ENCODE assay signal across 29 cellular contexts in genomic region chr2:159468257-159468656, GRCh38.
"Had no signal": no experiment of that assay in that cellular context is flagged by ENCODE, and none has a peak within 500 bp of the region (broad histone marks: within the 10 kb centered on the region; RNA-seq: fewer than 3 reads in every experiment).

No MANE protein-coding gene starts in this region.

- DNase-seq: activated CD4-positive, alpha-beta memory T cell treated with anti-CD3 and anti-CD28 coated beads, Interleukin-2, amount 10 ng/mL, durations not matched to agents 7 days and 5 days; activated CD4-positive, alpha-beta T cell treated with anti-CD3 and anti-CD28 coated beads for 1 hour; activated CD4-positive, alpha-beta T cell treated with anti-CD3 and anti-CD28 coated beads, Interleukin-2, amount 10 ng/mL, durations not matched to agents 7 days and 5 days; activated CD8-positive, alpha-beta memory T cell treated with anti-CD3 and anti-CD28 coated beads, Interleukin-2, amount 50 U/mL, for 48 hours; activated gamma-delta T cell; activated naive CD4-positive, alpha-beta T cell treated with anti-CD3 and anti-CD28 coated beads, Interleukin-2, amount 10 ng/mL, durations not matched to agents 7 days and 5 days; activated naive CD8-positive, alpha-beta T cell treated with anti-CD3 and anti-CD28 coated beads, Interleukin-2, amount 10 ng/mL, durations not matched to agents 7 days and 5 days; activated T-cell treated with anti-CD3 and anti-CD28 coated beads, Interleukin-2, amount 50 U/mL, for 24 hours; cerebellar nuclear complex; dorsolateral prefrontal cortex; effector memory CD4-positive, alpha-beta T cell; naive thymus-derived CD4-positive, alpha-beta T cell; right lobe of liver; stimulated activated CD4-positive, alpha-beta T cell treated with anti-CD3 and anti-CD28 coated beads, Interleukin-2, amount 100 ng/mL, for 48 hours; T-helper 9 cell; trophoblast cell had no signal

- H3K4me3 Mint-ChIP-seq: activated CD4-positive, alpha-beta memory T cell treated with anti-CD3 and anti-CD28 coated beads, Interleukin-2, amount 10 ng/mL, durations not matched to agents 7 days and 5 days; activated CD4-positive, alpha-beta T cell treated with anti-CD3 and anti-CD28 coated beads, Interleukin-2, amount 10 ng/mL, durations not matched to agents 7 days and 5 days; activated naive CD4-positive, alpha-beta T cell treated with anti-CD3 and anti-CD28 coated beads, Interleukin-2, amount 10 ng/mL, durations not matched to agents 7 days and 5 days; activated naive CD8-positive, alpha-beta T cell treated with anti-CD3 and anti-CD28 coated beads, Interleukin-2, amount 10 ng/mL, durations not matched to agents 7 days and 5 days; activated T-cell treated with anti-CD3 and anti-CD28 coated beads, Interleukin-2, amount 50 U/mL, for 24 hours; brain; mesothelial cell of epicardium; naive thymus-derived CD4-positive, alpha-beta T cell; stimulated activated naive CD8-positive, alpha-beta T cell treated with anti-CD3 and anti-CD28 coated beads, Interleukin-15, Interleukin-2, amounts not matched to agents 100 ng/mL and 50 ng/mL, for 24 hours; WTC11 had no signal

- H3K36me3 Mint-ChIP-seq: activated naive CD4-positive, alpha-beta T cell treated with anti-CD3 and anti-CD28 coated beads, Interleukin-2, amount 10 ng/mL, durations not matched to agents 7 days and 5 days had no signal

- H3K27ac ChIP-seq: ascending aorta, cardiac muscle cell, coronary artery, dorsolateral prefrontal cortex, gastroesophageal sphincter, hepatocyte, right lobe of liver, thoracic aorta had no signal

- H3K27me3 ChIP-seq: ascending aorta, cardiac muscle cell, dorsolateral prefrontal cortex, gastroesophageal sphincter, hepatocyte, right lobe of liver had no signal

- H3K27ac Mint-ChIP-seq: activated CD4-positive, alpha-beta memory T cell treated with anti-CD3 and anti-CD28 coated beads, Interleukin-2, amount 10 ng/mL, durations not matched to agents 7 days and 5 days; activated CD4-positive, alpha-beta T cell treated with anti-CD3 and anti-CD28 coated beads, Interleukin-2, amount 10 ng/mL, durations not matched to agents 7 days and 5 days; activated naive CD4-positive, alpha-beta T cell treated with anti-CD3 and anti-CD28 coated beads, Interleukin-2, amount 10 ng/mL, durations not matched to agents 7 days and 5 days; activated naive CD8-positive, alpha-beta T cell treated with anti-CD3 and anti-CD28 coated beads, Interleukin-2, amount 10 ng/mL, durations not matched to agents 7 days and 5 days; activated T-cell treated with anti-CD3 and anti-CD28 coated beads, Interleukin-2, amount 50 U/mL, for 24 hours; brain; naive thymus-derived CD4-positive, alpha-beta T cell; stimulated activated naive CD8-positive, alpha-beta T cell treated with anti-CD3 and anti-CD28 coated beads, Interleukin-15, Interleukin-2, amounts not matched to agents 100 ng/mL and 50 ng/mL, for 24 hours; WTC11 had no signal

- H3K36me3 ChIP-seq: cardiac muscle cell, right lobe of liver, thoracic aorta had no signal

- H3K4me3 ChIP-seq: ascending aorta, cardiac muscle cell, coronary artery, dorsolateral prefrontal cortex, gastroesophageal sphincter, hepatocyte, right lobe of liver, thoracic aorta had no signal

- ATAC-seq: gastroesophageal sphincter; naive thymus-derived CD4-positive, alpha-beta T cell; right lobe of liver; WTC11 had no signal

- H2AFZ ChIP-seq: hepatocyte had no signal

- FAIRE-seq: endothelial cell of umbilical vein, TTC549, urothelium cell line had no signal

- H3K4me1 Mint-ChIP-seq: activated CD4-positive, alpha-beta memory T cell treated with anti-CD3 and anti-CD28 coated beads, Interleukin-2, amount 10 ng/mL, durations not matched to agents 7 days and 5 days; activated CD4-positive, alpha-beta T cell treated with anti-CD3 and anti-CD28 coated beads, Interleukin-2, amount 10 ng/mL, durations not matched to agents 7 days and 5 days; activated naive CD4-positive, alpha-beta T cell treated with anti-CD3 and anti-CD28 coated beads, Interleukin-2, amount 10 ng/mL, durations not matched to agents 7 days and 5 days; activated naive CD8-positive, alpha-beta T cell treated with anti-CD3 and anti-CD28 coated beads, Interleukin-2, amount 10 ng/mL, durations not matched to agents 7 days and 5 days; brain; WTC11 had no signal

- H3K9me3 ChIP-seq: ascending aorta, right lobe of liver, thoracic aorta had no signal

- H3K27me3 Mint-ChIP-seq: activated CD4-positive, alpha-beta memory T cell treated with anti-CD3 and anti-CD28 coated beads, Interleukin-2, amount 10 ng/mL, durations not matched to agents 7 days and 5 days; activated CD4-positive, alpha-beta T cell treated with anti-CD3 and anti-CD28 coated beads, Interleukin-2, amount 10 ng/mL, durations not matched to agents 7 days and 5 days; activated naive CD4-positive, alpha-beta T cell treated with anti-CD3 and anti-CD28 coated beads, Interleukin-2, amount 10 ng/mL, durations not matched to agents 7 days and 5 days; activated naive CD8-positive, alpha-beta T cell treated with anti-CD3 and anti-CD28 coated beads, Interleukin-2, amount 10 ng/mL, durations not matched to agents 7 days and 5 days; activated T-cell treated with anti-CD3 and anti-CD28 coated beads, Interleukin-2, amount 50 U/mL, for 24 hours; brain; naive thymus-derived CD4-positive, alpha-beta T cell; stimulated activated naive CD8-positive, alpha-beta T cell treated with anti-CD3 and anti-CD28 coated beads, Interleukin-15, Interleukin-2, amounts not matched to agents 100 ng/mL and 50 ng/mL, for 24 hours had no signal

- H3K4me1 ChIP-seq: ascending aorta, gastroesophageal sphincter, right lobe of liver had no signal

- H3K4me2 ChIP-seq: hepatocyte had no signal

- H3K9me3 Mint-ChIP-seq: activated T-cell treated with anti-CD3 and anti-CD28 coated beads, Interleukin-2, amount 50 U/mL, for 24 hours; stimulated activated naive CD8-positive, alpha-beta T cell treated with anti-CD3 and anti-CD28 coated beads, Interleukin-15, Interleukin-2, amounts not matched to agents 100 ng/mL and 50 ng/mL, for 24 hours had no signal
